ENCODE assay signal across 8 cellular contexts in genomic region chr7:79282051-79282694, GRCh38.
DNase-seq lines count a peak whose midpoint lies in the region; ATAC-seq and TF ChIP-seq lines count a peak whose summit lies in the region.

No MANE protein-coding gene starts in this region.

- TF ChIP-seq CTCF in PC-9 (conservative IDR thresholded peaks at IDR 0.05) (no peak), fibroblast of pulmonary artery (IDR thresholded peaks at IDR 0.05; ENCODE audit: low read length, missing control alignments) (peak; percentile 62)

- H3F3A ChIP-seq in PC-9 (ENCODE audit: insufficient read depth, low read depth): peaks cover 10% of the 10 kb centered on the region

- intact Hi-C loops in PC-9 (cut with micrococcal nuclease; ENCODE audit: unreplicated experiment): no loop called here

- H3K4me1 ChIP-seq in HAP-1 (peaks cover 7% of the 10 kb centered on the region; the same call in 1 of the 2 replicates), PC-9 (replicated peaks; ENCODE audit: insufficient read depth) (peaks cover 19% of the 10 kb centered on the region)

- H3K79me2 ChIP-seq in PC-9 (ENCODE audit: low read depth): no peaks in the 10 kb centered on the region

- peak overlapping the region; percentile 55; the same call in 1 of the 2 replicates for H3K27ac ChIP-seq in PC-9

- POLR2A ChIA-PET in PC-9 (lab: Charles Lee; ENCODE audit: unreplicated experiment): no interaction called here

- CTCF ChIA-PET in PC-9 (lab: Charles Lee): no interaction called here

- no peaks in the 10 kb centered on the region for H4K20me1 ChIP-seq in PC-9 (ENCODE audit: insufficient read depth)

- no TSS peak for BruUV-seq in PC-9 (replicated peaks; lab: Mats Ljungman, UMichigan)

- no peak overlapping the region for H3K4me3 ChIP-seq in HAP-1
- H3K4me3 ChIP-seq in PC-9: no peak overlapping the region
- H3K4me3 ChIP-seq in fibroblast of pulmonary artery (replicated peaks; ENCODE audit: low read depth, low read length): no peak overlapping the region

- H3K27me3 ChIP-seq in HAP-1 (ENCODE audit: low read depth): no peaks in the 10 kb centered on the region
- H3K27me3 ChIP-seq in PC-9 (ENCODE audit: insufficient read depth, low read depth): no peaks in the 10 kb centered on the region

- no peaks in the 10 kb centered on the region for H3K9me3 ChIP-seq in HAP-1
- no peaks in the 10 kb centered on the region for H3K9me3 ChIP-seq in PC-9 (ENCODE audit: insufficient read depth, low read depth)

- no peak for ATAC-seq in HG03520 (IDR thresholded peaks at IDR 0.05; ENCODE audit: unreplicated experiment)
- ATAC-seq in HG02981 (IDR thresholded peaks at IDR 0.05; ENCODE audit: unreplicated experiment): no peak
- no peak for ATAC-seq in GM18498 (IDR thresholded peaks at IDR 0.05; ENCODE audit: unreplicated experiment)

- peak; percentile 36 to 60 for DNase-seq in HAP-1 (ENCODE audit: low spot score in 2 of 2)
- peak in 1 of 2 experiments; percentile 14 for DNase-seq in PC-9
- peak; percentile 81 for DNase-seq in fibroblast of pulmonary artery (ENCODE audit: low read depth)
- peak; percentile 70 for DNase-seq in putamen (ENCODE audit: low spot score)
- no peak for DNase-seq in stimulated activated CD4-positive, alpha-beta T cell treated with anti-CD3 and anti-CD28 coated beads, Interleukin-2, amount 100 ng/mL, for 48 hours

- H3K36me3 ChIP-seq in HAP-1 (replicated peaks): no peaks in the 10 kb centered on the region
- H3K36me3 ChIP-seq in PC-9 (ENCODE audit: low read depth): no peaks in the 10 kb centered on the region

- no peak overlapping the region for H2AFZ ChIP-seq in PC-9

- H3K9me2 ChIP-seq in PC-9 (ENCODE audit: insufficient read depth): no peaks in the 10 kb centered on the region

- in situ Hi-C loops in HAP-1 (cut with MboI; ENCODE audit: low sequenced_read_pairs): loop anchor here (25.0 kb wide), 1 partner anchor 730 kb away; no protein-coding TSS in a partner anchor

- H3K4me2 ChIP-seq in PC-9: no peak overlapping the region

Comparison
In these comparisons a context has a peak if more than half of its experiments do, and no peak if none do; other contexts are left out.
1. DNase-seq: peak in HAP-1 (2 of 2), fibroblast of pulmonary artery (single experiment) and putamen (single experiment); none in stimulated activated CD4-positive, alpha-beta T cell treated with anti-CD3 and anti-CD28 coated beads, Interleukin-2, amount 100 ng/mL, for 48 hours (0 of 2).